Comparison of ENCODE assay signal across 10 cellular contexts in the genomic region with DNA sequence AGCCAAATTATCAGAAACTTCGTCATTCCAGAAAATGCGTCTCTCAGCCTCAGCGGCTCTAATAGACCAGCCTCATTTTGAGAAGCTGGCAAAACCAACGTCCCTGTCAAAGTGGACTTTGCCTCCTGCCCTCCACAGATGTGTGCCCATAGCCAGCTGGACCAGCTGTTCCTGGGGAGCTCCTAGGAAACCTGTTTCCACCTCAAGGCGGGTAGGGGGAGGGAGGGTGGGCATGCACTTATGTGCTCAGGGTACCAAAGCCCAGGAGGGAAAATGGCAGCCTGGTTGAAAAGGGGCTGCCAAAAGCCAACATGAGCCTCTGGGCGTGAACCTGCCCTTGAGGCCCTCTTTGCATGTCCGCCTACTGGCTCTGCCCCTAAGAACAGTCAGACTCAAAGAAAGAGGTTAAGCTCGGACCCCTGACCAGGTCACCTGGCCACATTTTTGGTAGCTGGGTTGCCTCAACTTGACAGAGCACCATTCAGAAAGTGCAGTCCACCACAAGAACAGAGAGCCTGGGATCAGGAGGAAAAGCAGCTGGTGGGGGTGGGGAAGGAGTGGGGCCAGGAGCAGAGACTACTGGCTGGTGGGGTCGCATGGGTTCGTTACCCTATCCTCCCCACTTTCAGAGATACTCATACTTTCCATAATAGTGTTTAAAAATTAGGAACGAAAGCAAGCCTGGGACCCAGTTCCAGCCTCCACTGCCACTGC. TPM values are rescaled to one million over a fixed set of nuclear protein-coding genes. Genes with fewer than 3 reads are reported as not detected.
DNase-seq lines count a peak whose midpoint lies in the region; ATAC-seq and TF ChIP-seq lines count a peak whose summit lies in the region.
"Had no signal": no experiment of that assay in that cellular context is flagged by ENCODE, and none has a peak within 500 bp of the region (broad histone marks: within the 10 kb centered on the region; RNA-seq: fewer than 3 reads in every experiment).

No MANE protein-coding gene starts in this region.

- peaks cover 22% of the 10 kb centered on the region for H3F3A ChIP-seq in GM23248 (ENCODE audit: insufficient read depth)
- peaks cover 9% of the 10 kb centered on the region for H3F3A ChIP-seq in smooth muscle cell (ENCODE audit: low read depth)

- peaks cover 23% of the 10 kb centered on the region for H3K4me1 ChIP-seq in GM23248 (ENCODE audit: insufficient read depth)
- H3K4me1 ChIP-seq in liver (ENCODE audit: control insufficient read depth in 4 of 4, insufficient read depth in 4 of 4, low read length in 3 of 4) = peaks cover 24 to 52% (median 38%) of the 10 kb centered on the region in 4 donors
- H3K4me1 ChIP-seq in smooth muscle cell (ENCODE audit: low read depth) = peaks cover 24% of the 10 kb centered on the region

- H3K27ac ChIP-seq in GM23248 = peak overlapping the region; percentile 99
- peak overlapping the region; percentile 88 for H3K27ac ChIP-seq in caudate nucleus (ENCODE audit: low read depth, low read length)
- peak overlapping the region; percentile 92 to 99 for H3K27ac ChIP-seq in liver (ENCODE audit: low read depth in 1 of 2, low read length in 2 of 2)
- peak overlapping the region; percentile 96 for H3K27ac ChIP-seq in smooth muscle cell (ENCODE audit: low read depth)

- TF ChIP-seq CTCF in liver (IDR thresholded peaks at IDR 0.05; ENCODE audit: low read depth, low read length, missing input control) = no peak
- TF ChIP-seq CTCF in smooth muscle cell (IDR thresholded peaks at IDR 0.05; ENCODE audit: borderline replicate concordance, insufficient read depth, poor library complexity, severe bottlenecking) = no peak

- peak overlapping the region; percentile 75 for H3K4me2 ChIP-seq in GM23248 (ENCODE audit: unreplicated experiment)
- H3K4me2 ChIP-seq in smooth muscle cell = peak overlapping the region; percentile 92

- no peak for ATAC-seq in GM19328 (IDR thresholded peaks at IDR 0.05; ENCODE audit: unreplicated experiment)

- H3K36me3 ChIP-seq in GM23248 (ENCODE audit: low read depth) (no peaks in the 10 kb centered on the region), liver (ENCODE audit: control insufficient read depth in 4 of 4, insufficient read depth in 3 of 4, low read depth in 1 of 4, low read length in 3 of 4) (no peaks in the 10 kb centered on the region), smooth muscle cell (ENCODE audit: low read depth) (no peaks in the 10 kb centered on the region)

- H3K9me3 ChIP-seq in GM23248 (ENCODE audit: low read depth) (no peaks in the 10 kb centered on the region), liver (ENCODE audit: control insufficient read depth in 4 of 4, low read length in 3 of 4) (no peaks in the 10 kb centered on the region), smooth muscle cell (replicated peaks; ENCODE audit: low read depth) (no peaks in the 10 kb centered on the region)

- H2AFZ ChIP-seq in GM23248 (no peak overlapping the region), smooth muscle cell (ENCODE audit: low read depth) (no peak overlapping the region)

- H3K9me2 ChIP-seq in GM23248 (ENCODE audit: insufficient read depth) = no peaks in the 10 kb centered on the region

- H3K9ac ChIP-seq in GM23248 (peak overlapping the region; percentile 94), liver (ENCODE audit: low read depth in 1 of 2, low read length in 2 of 2) (peak overlapping the region; percentile 55 to 73), smooth muscle cell (ENCODE audit: low read depth) (peak overlapping the region; percentile 65)

- H3K27me3 ChIP-seq in GM23248 (replicated peaks; ENCODE audit: insufficient read depth) = no peaks in the 10 kb centered on the region
- H3K27me3 ChIP-seq in liver (ENCODE audit: control insufficient read depth in 4 of 4, insufficient read depth in 4 of 4, low read length in 3 of 4) = no peaks in the 10 kb centered on the region
- no peaks in the 10 kb centered on the region for H3K27me3 ChIP-seq in smooth muscle cell (ENCODE audit: low read depth)

- DNase-seq in GM23248 (no peak), caudate nucleus (lab: John Stamatoyannopoulos, UW) (no peak), smooth muscle cell (lab: John Stamatoyannopoulos, UW; ENCODE audit: unreplicated experiment) (no peak), HK-2 (ENCODE audit: unreplicated experiment) (no peak), DMS153 treated with DMSO at 0.1 percent for 48 hours (lab: John Stamatoyannopoulos, UW; ENCODE audit: unreplicated experiment) (no peak), superior temporal gyrus (ENCODE audit: extremely low spot score) (no peak)
- DNase-seq: activated CD4-positive, CD25-positive, alpha-beta regulatory T cell treated with anti-CD3 and anti-CD28 coated beads, Interleukin-2, amount 50 U/mL, for 72 hours; activated effector memory CD4-positive, alpha-beta T cell treated with anti-CD3 and anti-CD28 coated beads, Interleukin-2, amount 50 U/mL, for 16 hours had no signal

- H4K20me1 ChIP-seq in GM23248 (ENCODE audit: insufficient read depth) (no peaks in the 10 kb centered on the region), smooth muscle cell (ENCODE audit: low read depth) (peaks cover 50% of the 10 kb centered on the region)

- TF ChIP-seq RAD21 in liver (IDR thresholded peaks at IDR 0.05) = no peak

- H3K4me3 ChIP-seq in GM23248 = peak overlapping the region; percentile 30; the same call in 1 of the 2 replicates
- H3K4me3 ChIP-seq in liver (ENCODE audit: low read depth in 1 of 3, low read length in 3 of 3) = no peak overlapping the region
- no peak overlapping the region for H3K4me3 ChIP-seq in smooth muscle cell

- WGBS in GM23248 (ENCODE audit: low coverage in 1 of 2, low lambda C conversion rate in 2 of 2, missing lambda C conversion rate in 2 of 2), 2 experiments = 77% methylated on average over 11 of the region's 11 CpGs
- 52% methylated on average over 11 of the region's 11 CpGs for WGBS in liver
- WGBS in smooth muscle cell (ENCODE audit: low lambda C conversion rate) = 95% methylated on average over 11 of the region's 11 CpGs

- peaks cover 54% of the 10 kb centered on the region for H3K79me2 ChIP-seq in GM23248 (ENCODE audit: insufficient read depth)
- peaks cover 34% of the 10 kb centered on the region for H3K79me2 ChIP-seq in smooth muscle cell (ENCODE audit: low read depth)

- in situ Hi-C loops in GM23248 (cut with MboI) = no loop called here

TF ChIP-seq in liver, 16 proteins besides CTCF, POLR2A, EP300 and RAD21 (continues in another document):
- TF ChIP-seq, protein P1, sequence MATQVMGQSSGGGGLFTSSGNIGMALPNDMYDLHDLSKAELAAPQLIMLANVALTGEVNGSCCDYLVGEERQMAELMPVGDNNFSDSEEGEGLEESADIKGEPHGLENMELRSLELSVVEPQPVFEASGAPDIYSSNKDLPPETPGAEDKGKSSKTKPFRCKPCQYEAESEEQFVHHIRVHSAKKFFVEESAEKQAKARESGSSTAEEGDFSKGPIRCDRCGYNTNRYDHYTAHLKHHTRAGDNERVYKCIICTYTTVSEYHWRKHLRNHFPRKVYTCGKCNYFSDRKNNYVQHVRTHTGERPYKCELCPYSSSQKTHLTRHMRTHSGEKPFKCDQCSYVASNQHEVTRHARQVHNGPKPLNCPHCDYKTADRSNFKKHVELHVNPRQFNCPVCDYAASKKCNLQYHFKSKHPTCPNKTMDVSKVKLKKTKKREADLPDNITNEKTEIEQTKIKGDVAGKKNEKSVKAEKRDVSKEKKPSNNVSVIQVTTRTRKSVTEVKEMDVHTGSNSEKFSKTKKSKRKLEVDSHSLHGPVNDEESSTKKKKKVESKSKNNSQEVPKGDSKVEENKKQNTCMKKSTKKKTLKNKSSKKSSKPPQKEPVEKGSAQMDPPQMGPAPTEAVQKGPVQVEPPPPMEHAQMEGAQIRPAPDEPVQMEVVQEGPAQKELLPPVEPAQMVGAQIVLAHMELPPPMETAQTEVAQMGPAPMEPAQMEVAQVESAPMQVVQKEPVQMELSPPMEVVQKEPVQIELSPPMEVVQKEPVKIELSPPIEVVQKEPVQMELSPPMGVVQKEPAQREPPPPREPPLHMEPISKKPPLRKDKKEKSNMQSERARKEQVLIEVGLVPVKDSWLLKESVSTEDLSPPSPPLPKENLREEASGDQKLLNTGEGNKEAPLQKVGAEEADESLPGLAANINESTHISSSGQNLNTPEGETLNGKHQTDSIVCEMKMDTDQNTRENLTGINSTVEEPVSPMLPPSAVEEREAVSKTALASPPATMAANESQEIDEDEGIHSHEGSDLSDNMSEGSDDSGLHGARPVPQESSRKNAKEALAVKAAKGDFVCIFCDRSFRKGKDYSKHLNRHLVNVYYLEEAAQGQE (IDR thresholded peaks at IDR 0.05) = peak; percentile 43
- TF ChIP-seq SP1 (IDR thresholded peaks at IDR 0.05) (peak; percentile 81), RXRA (IDR thresholded peaks at IDR 0.05) (peak in 1 of 2 donors; percentile 39), HNF4A (conservative IDR thresholded peaks at IDR 0.05) (peak; percentile 91 to 92), GABPA (IDR thresholded peaks at IDR 0.05 in 1 of 2, conservative IDR thresholded peaks at IDR 0.05 in 1 of 2) (no peak), JUND (IDR thresholded peaks at IDR 0.05) (no peak), EGR1 (IDR thresholded peaks at IDR 0.05; ENCODE audit: low read depth in 2 of 2) (no peak), HNF4G (IDR thresholded peaks at IDR 0.05) (peak; percentile 84), FOXA1 (IDR thresholded peaks at IDR 0.05) (no peak)
- TF ChIP-seq, protein P2, sequence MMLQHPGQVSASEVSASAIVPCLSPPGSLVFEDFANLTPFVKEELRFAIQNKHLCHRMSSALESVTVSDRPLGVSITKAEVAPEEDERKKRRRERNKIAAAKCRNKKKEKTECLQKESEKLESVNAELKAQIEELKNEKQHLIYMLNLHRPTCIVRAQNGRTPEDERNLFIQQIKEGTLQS (IDR thresholded peaks at IDR 0.05) = no peak

RNA-seq across cellular contexts. Expression of a gene that starts 3.5 kb away (rescaled TPM):
- 2.8 and 6.2 TPM in 2 replicates for total RNA-seq in GM23248 (2014; rRNA removed; shearing (Covaris generic))
- polyA plus RNA-seq in GM23248 (2016; fragmentation: Nextera tagmentation; extraction: Ambion mirVana) = 1.6 and 2.3 TPM in 2 replicates
- 10 to 100 TPM in 1 of 2 donors, 1 to 10 TPM in 1; 4.0 to 12.5 TPM for total RNA-seq in liver
- polyA plus RNA-seq in liver = 1 to 10 TPM; 1.1 to 4.2 TPM
- total RNA-seq in smooth muscle cell = 5.0 and 9.7 TPM in 2 replicates
- polyA plus RNA-seq in smooth muscle cell = 3.5 and 7.9 TPM in 2 replicates

RNA-seq across cellular contexts. Expression of a gene that starts 35.4 kb away (rescaled TPM):
- total RNA-seq in GM23248 (2014; rRNA removed; shearing (Covaris generic)) = 7.2 and 9.5 TPM in 2 replicates
- 10.6 and 11.0 TPM in 2 replicates for polyA plus RNA-seq in GM23248 (2016; fragmentation: Nextera tagmentation; extraction: Ambion mirVana)
- total RNA-seq in liver = 1 to 10 TPM; 4.7 to 9.1 TPM
- polyA plus RNA-seq in liver = 1 to 10 TPM; 4.0 to 4.4 TPM
- total RNA-seq in smooth muscle cell = 4.4 and 5.3 TPM in 2 replicates
- polyA plus RNA-seq in smooth muscle cell = 7.5 and 10.2 TPM in 2 replicates

RNA-seq across cellular contexts. Expression of a gene that starts 45.1 kb away (rescaled TPM):
- total RNA-seq in GM23248 (2014; rRNA removed; shearing (Covaris generic)) = 0.86 and 0.89 TPM in 2 replicates
- polyA plus RNA-seq in GM23248 (2016; fragmentation: Nextera tagmentation; extraction: Ambion mirVana) (0.76 and 1.3 TPM in 2 replicates), liver (1 to 10 TPM; 1.7 to 2.5 TPM), smooth muscle cell (2.7 and 6.4 TPM in 2 replicates)
- total RNA-seq in liver (10 to 100 TPM in 1 of 2 donors, 1 to 10 TPM in 1; 2.8 to 13.2 TPM), smooth muscle cell (0.81 TPM in 1 of 2 replicates, not detected in the other)
